Comparison of ENCODE assay signal across 8 cellular contexts in genomic region chr10:28241766-28242399, GRCh38.
DNase-seq lines count a peak whose midpoint lies in the region; ATAC-seq and TF ChIP-seq lines count a peak whose summit lies in the region.

No MANE protein-coding gene starts in this region.

- H3K27ac Mint-ChIP-seq in GM23338 (no peak overlapping the region), activated B cell treated with CpG ODN at 0.5 μM for 24 hours (no peak overlapping the region), naive B cell (no peak overlapping the region)

- no peaks in the 10 kb centered on the region for H3K4me1 ChIP-seq in GM23338 (ENCODE audit: insufficient read depth)

- DNase-seq in G401 (ENCODE audit: low spot score) (peak; percentile 81), GM23338 (ENCODE audit: low spot score) (peak; percentile 73), NCI-H128 (lab: John Stamatoyannopoulos, UW; ENCODE audit: unreplicated experiment) (peak; percentile 37), activated B cell treated with CpG ODN at 0.5 μM for 24 hours (no peak), naive B cell (peak; percentile 21)

- no peak overlapping the region for H3K4me2 ChIP-seq in GM23338

- H3K9me2 ChIP-seq in GM23338 (ENCODE audit: insufficient read depth): no peaks in the 10 kb centered on the region

- peaks cover 2% of the 10 kb centered on the region; the same call in 1 of the 3 replicates for H3K4me1 Mint-ChIP-seq in GM23338
- no peaks in the 10 kb centered on the region for H3K4me1 Mint-ChIP-seq in activated B cell treated with CpG ODN at 0.5 μM for 24 hours
- H3K4me1 Mint-ChIP-seq in naive B cell: no peaks in the 10 kb centered on the region

- intact Hi-C loops in activated B cell treated with CpG ODN at 0.5 μM for 24 hours (cut with micrococcal nuclease): loop anchor here (1.0 to 2.0 kb wide), 3 partner anchors 500 to 871 kb away; no protein-coding TSS in a partner anchor

- no peaks in the 10 kb centered on the region for H3K36me3 Mint-ChIP-seq in GM23338 (ENCODE audit: low read depth)
- H3K36me3 Mint-ChIP-seq in activated B cell treated with CpG ODN at 0.5 μM for 24 hours (ENCODE audit: low read depth): peaks cover 2% of the 10 kb centered on the region
- H3K36me3 Mint-ChIP-seq in naive B cell: peaks cover 11% of the 10 kb centered on the region in 2 donors

- TF ChIP-seq CTCF in GM23338 (conservative IDR thresholded peaks at IDR 0.05; ENCODE audit: low read depth in 2 of 2): peak; percentile 89 to 94
- no peak for TF ChIP-seq CTCF in activated B cell treated with CpG ODN at 0.5 μM for 24 hours (IDR thresholded peaks at IDR 0.05)

- CTCF ChIA-PET in activated B cell treated with CpG ODN at 0.5 μM for 24 hours (lab: Charles Lee): interaction anchor here (0.9 to 2.8 kb wide), 17 partner anchors 9 to 881 kb away, joined by 3 to 12 read pairs (median 5); partner anchors contain the start of gene MPP7

- no peak overlapping the region for H2AFZ ChIP-seq in GM23338

- no peak overlapping the region for H3K4me3 ChIP-seq in GM23338

- H3K79me2 ChIP-seq in GM23338 (replicated peaks; ENCODE audit: insufficient read depth): no peaks in the 10 kb centered on the region

- H3F3A ChIP-seq in GM23338 (replicated peaks; ENCODE audit: low read depth): no peaks in the 10 kb centered on the region

- no peak overlapping the region for H3K27ac ChIP-seq in GM23338 (ENCODE audit: low read depth)

- H3K27me3 Mint-ChIP-seq in GM23338 (ENCODE audit: insufficient read depth, low read depth, poor library complexity): peaks cover 1% of the 10 kb centered on the region
- H3K27me3 Mint-ChIP-seq in activated B cell treated with CpG ODN at 0.5 μM for 24 hours: peaks cover 13% of the 10 kb centered on the region
- H3K27me3 Mint-ChIP-seq in naive B cell: peaks cover 9 to 11% (median 11%) of the 10 kb centered on the region in 3 donors

- H3K9me3 Mint-ChIP-seq in GM23338 (no peaks in the 10 kb centered on the region), activated B cell treated with CpG ODN at 0.5 μM for 24 hours (peaks cover 4% of the 10 kb centered on the region), naive B cell (peaks cover 0 to 9% (median 5%) of the 10 kb centered on the region in 7 donors)

- H3K4me3 Mint-ChIP-seq in GM23338 (no peak overlapping the region), activated B cell treated with CpG ODN at 0.5 μM for 24 hours (no peak overlapping the region), naive B cell (no peak overlapping the region)

- in situ Hi-C loops in G401 (cut with HindIII; ENCODE audit: low sequenced_read_pairs): no loop called here

- POLR2A ChIA-PET in activated B cell treated with CpG ODN at 0.5 μM for 24 hours (lab: Charles Lee): no interaction called here

- no peaks in the 10 kb centered on the region for H3K36me3 ChIP-seq in GM23338 (ENCODE audit: insufficient read depth)

- H3K27me3 ChIP-seq in GM23338 (ENCODE audit: insufficient read depth): no peaks in the 10 kb centered on the region

- ATAC-seq in GM23338 (peak; percentile 84), activated B cell treated with CpG ODN at 0.5 μM for 24 hours (ENCODE audit: low read depth) (peak; percentile 72), esophagus mucosa (peak; percentile 76), naive B cell (ENCODE audit: low read depth in 2 of 2) (peak; percentile 61 to 70), HG03460 (IDR thresholded peaks at IDR 0.05; ENCODE audit: unreplicated experiment) (no peak), HG03108 (IDR thresholded peaks at IDR 0.05; ENCODE audit: unreplicated experiment) (no peak)

- no peaks in the 10 kb centered on the region for H4K20me1 ChIP-seq in GM23338 (replicated peaks; ENCODE audit: insufficient read depth)

TF ChIP-seq in GM23338, 12 proteins besides CTCF, POLR2A, EP300 and RAD21 (continues in another document):
- no peak for TF ChIP-seq REST (IDR thresholded peaks at IDR 0.05; ENCODE audit: unreplicated experiment)
- TF ChIP-seq ZNF462 (CRISPR knock-in tag; IDR thresholded peaks at IDR 0.05): no peak
- TF ChIP-seq JUNB (IDR thresholded peaks at IDR 0.05; ENCODE audit: unreplicated experiment): no peak
- TF ChIP-seq EZH2phosphoT487 (IDR thresholded peaks at IDR 0.05; ENCODE audit: unreplicated experiment): no peak
- no peak for TF ChIP-seq CREB1 (CRISPR knock-in tag; IDR thresholded peaks at IDR 0.05; ENCODE audit: low read depth)
- TF ChIP-seq STAT1 (IDR thresholded peaks at IDR 0.05; ENCODE audit: unreplicated experiment): no peak
- TF ChIP-seq NANOG (IDR thresholded peaks at IDR 0.05; ENCODE audit: borderline replicate concordance): no peak

Comparison
In these comparisons a context has a peak if more than half of its experiments do, and no peak if none do; other contexts are left out.
1. ATAC-seq: peak in GM23338 (single experiment), activated B cell treated with CpG ODN at 0.5 μM for 24 hours (single experiment), esophagus mucosa (single experiment) and naive B cell (2 of 2); none in HG03460 (single experiment) and HG03108 (single experiment).